Comparison of ENCODE assay signal across 8 cellular contexts in genomic region chrX:44244008-44244407, GRCh38.
A peak's percentile ranks its signal among the peaks of the same experiment; 100 is the strongest.
DNase-seq lines count a peak whose midpoint lies in the region; ATAC-seq and TF ChIP-seq lines count a peak whose summit lies in the region.
"Had no signal": no experiment of that assay in that cellular context is flagged by ENCODE, and none has a peak within 500 bp of the region (broad histone marks: within the 10 kb centered on the region; RNA-seq: fewer than 3 reads in every experiment).

No MANE protein-coding gene starts in this region.

- ATAC-seq in HG03439 (IDR thresholded peaks at IDR 0.05; ENCODE audit: unreplicated experiment): no peak
- ATAC-seq in HG02973 (IDR thresholded peaks at IDR 0.05; ENCODE audit: unreplicated experiment): no peak

- DNase-seq in ELR (ENCODE audit: low read depth) (peak; percentile 43), MCF 10A (ENCODE audit: unreplicated experiment) (peak; percentile 43), middle frontal gyrus (ENCODE audit: extremely low spot score, low spot score) (peak; percentile 11), NCI-H187 (lab: John Stamatoyannopoulos, UW) (no peak)

- H3F3A ChIP-seq in Loucy (ENCODE audit: low read depth): no peaks in the 10 kb centered on the region

- no peaks in the 10 kb centered on the region for H3K9me3 ChIP-seq in Loucy (ENCODE audit: insufficient read depth, low read depth, low read length)

- H3K4me3 ChIP-seq in Loucy (ENCODE audit: low read length, poor library complexity, severe bottlenecking): no peak overlapping the region

- no TSS peak for BruUV-seq in MCF 10A (replicated peaks; lab: Mats Ljungman, UMichigan)

- H3K4me1 ChIP-seq in Loucy (ENCODE audit: insufficient read depth, low read length, poor library complexity, severe bottlenecking): peaks cover 20% of the 10 kb centered on the region

- H3K27ac Mint-ChIP-seq in MCF 10A (ENCODE audit: low read depth, unreplicated experiment): no peak overlapping the region
- H3K27ac Mint-ChIP-seq: T-helper 1 cell treated with Interleukin-12 subunit alpha and Interleukin-12 subunit beta and Interleukin-4 antibody, amounts not matched to agents 30 μg/mL and 1 μg/mL, for 36 hours had no signal

- H4K20me1 ChIP-seq in Loucy (ENCODE audit: insufficient read depth, low read length, poor library complexity, severe bottlenecking): no peaks in the 10 kb centered on the region

- no peak overlapping the region for H3K4me3 Mint-ChIP-seq in MCF 10A (ENCODE audit: unreplicated experiment)
- H3K4me3 Mint-ChIP-seq: T-helper 1 cell treated with Interleukin-12 subunit alpha and Interleukin-12 subunit beta and Interleukin-4 antibody, amounts not matched to agents 30 μg/mL and 1 μg/mL, for 36 hours had no signal

- H3K27me3 ChIP-seq in Loucy (ENCODE audit: insufficient read depth, low read length, poor library complexity, severe bottlenecking): no peaks in the 10 kb centered on the region

- no peak overlapping the region for H3K9ac ChIP-seq in Loucy (ENCODE audit: low read depth, low read length, poor library complexity, severe bottlenecking)

- no peaks in the 10 kb centered on the region for H3K9me3 Mint-ChIP-seq in MCF 10A (ENCODE audit: unreplicated experiment)
- H3K9me3 Mint-ChIP-seq: T-helper 1 cell treated with Interleukin-12 subunit alpha and Interleukin-12 subunit beta and Interleukin-4 antibody, amounts not matched to agents 30 μg/mL and 1 μg/mL, for 36 hours had no signal

- H3K4me1 Mint-ChIP-seq in MCF 10A (ENCODE audit: insufficient read depth, unreplicated experiment): no peaks in the 10 kb centered on the region

- peaks cover 70% of the 10 kb centered on the region for H3K27me3 Mint-ChIP-seq in MCF 10A (ENCODE audit: insufficient read depth, unreplicated experiment)

- no peaks in the 10 kb centered on the region for H3K9me2 ChIP-seq in Loucy (replicated peaks; ENCODE audit: low read depth, low read length)

- TF ChIP-seq CTCF in Loucy (conservative IDR thresholded peaks at IDR 0.05; ENCODE audit: low read length): peak; percentile 62
- TF ChIP-seq CTCF in MCF 10A (IDR thresholded peaks at IDR 0.05; ENCODE audit: unreplicated experiment): peak; percentile 61

- no peak overlapping the region for H2AFZ ChIP-seq in Loucy (ENCODE audit: low read length)

- no peaks in the 10 kb centered on the region for H3K79me2 ChIP-seq in Loucy (ENCODE audit: insufficient read depth, low read length)

- CTCF ChIA-PET in MCF 10A (lab: Yijun Ruan, JAX): interaction anchor here (0.6 to 4.5 kb wide), 26 partner anchors 9 to 1836 kb away, joined by 3 to 97 read pairs (median 4); no protein-coding TSS in a partner anchor

- H3K36me3 Mint-ChIP-seq in MCF 10A (ENCODE audit: insufficient read depth, unreplicated experiment): no peaks in the 10 kb centered on the region

- H3K36me3 ChIP-seq in Loucy (ENCODE audit: insufficient read depth, low read length): no peaks in the 10 kb centered on the region

- H3K4me2 ChIP-seq in Loucy (ENCODE audit: low read depth, low read length, poor library complexity, severe bottlenecking): no peak overlapping the region

- POLR2A ChIA-PET in MCF 10A (lab: Yijun Ruan, JAX): interaction anchor here (0.6 to 1.3 kb wide), 3 partner anchors 110 to 631 kb away, joined by 3 to 5 read pairs (median 4); no protein-coding TSS in a partner anchor

- intact Hi-C loops in MCF 10A (cut with micrococcal nuclease): loop anchor here (1.0 to 5.0 kb wide), 5 partner anchors 218 to 492 kb away; no protein-coding TSS in a partner anchor

Comparison
In these comparisons a context has a peak if more than half of its experiments do, and no peak if none do; other contexts are left out.
1. DNase-seq: peak in ELR (single experiment), MCF 10A (single experiment) and middle frontal gyrus (single experiment); none in NCI-H187 (0 of 2).